In the genomic region with DNA sequence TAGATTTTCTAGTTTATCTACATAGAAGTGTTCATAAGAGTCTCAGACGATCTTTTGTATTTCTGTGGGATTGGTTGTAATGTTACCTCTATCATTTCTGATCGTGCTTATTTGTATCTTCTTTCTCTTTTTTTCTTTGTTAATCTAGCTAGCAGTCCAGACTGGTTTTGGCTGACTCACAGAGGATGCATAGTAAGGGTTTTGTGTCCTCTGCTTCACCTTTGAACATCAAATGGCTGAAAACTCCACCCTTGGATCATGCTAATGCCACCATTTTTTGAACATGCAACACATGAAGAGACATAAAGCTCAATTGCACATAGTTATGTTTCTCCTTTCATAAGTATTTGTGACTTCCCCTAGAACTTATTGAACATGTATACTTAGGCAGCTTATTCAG, we compare ENCODE assay signal across 37 cellular contexts. TPM values are rescaled to one million over a fixed set of nuclear protein-coding genes. Genes with fewer than 3 reads are reported as not detected.
"Had no signal": no experiment of that assay in that cellular context is flagged by ENCODE, and none has a peak within 500 bp of the region (broad histone marks: within the 10 kb centered on the region; RNA-seq: fewer than 3 reads in every experiment).

No MANE protein-coding gene starts in this region.

- ATAC-seq: left colon; left lung; lower lobe of right lung; natural killer cell; psoas muscle; right lobe of liver; stimulated activated memory B cell treated with anti-CD40 and anti-IgM and Interleukin-4, amounts not matched to agents 10 μg/mL and 1 μg/mL and 100 μg/mL, for 72 hours; stimulated activated naive CD8-positive, alpha-beta T cell treated with anti-CD3 and anti-CD28 coated beads, Interleukin-15, amount 100 ng/mL, for 72 hours had no signal

- H3K9me3 ChIP-seq: lower lobe of right lung, neutrophil, psoas muscle, right lobe of liver, uterus had no signal

- DNase-seq: immature natural killer cell; kidney; left colon; left lung; lower lobe of right lung; mesendoderm; naive B cell; natural killer cell; nephron progenitor cell; occipital lobe; psoas muscle; right lobe of liver; stimulated activated CD4-positive, alpha-beta T cell treated with anti-CD3 and anti-CD28 coated beads, Interleukin-1b, Interleukin-23, amount 100 ng/mL, for 48 hours; stimulated activated CD4-positive, alpha-beta T cell treated with anti-CD3 and anti-CD28 coated beads, Interleukin-2, amount 100 ng/mL, for 48 hours; stimulated activated CD4-positive, alpha-beta T cell treated with anti-CD3 and anti-CD28 coated beads, Interleukin-4, amount 100 ng/mL, for 4 hours; stimulated activated CD8-positive, alpha-beta memory T cell treated with anti-CD3 and anti-CD28 coated beads, Interleukin-4, amount 100 ng/mL, for 48 hours; stimulated activated naive CD4-positive, alpha-beta T cell treated with Interleukin-2 at 50 U/mL for 16 hours; stimulated activated naive CD8-positive, alpha-beta T cell treated with anti-CD3 and anti-CD28 coated beads, Interleukin-15, amount 100 ng/mL, for 72 hours; substantia nigra; uterus had no signal

- H3K36me3 Mint-ChIP-seq: immature natural killer cell; naive B cell; natural killer cell; neural progenitor cell; stimulated activated memory B cell treated with anti-CD40 and anti-IgM and Interleukin-4, amounts not matched to agents 10 μg/mL and 1 μg/mL and 100 μg/mL, for 72 hours; type B pancreatic cell had no signal

- H3K27ac ChIP-seq: left lung, lower lobe of right lung, neural progenitor cell, neutrophil, parathyroid adenoma, psoas muscle, right atrium auricular region, right lobe of liver, tibial nerve, uterus had no signal

- H3K4me1 ChIP-seq: left lung, lower lobe of right lung, neural progenitor cell, parathyroid adenoma, psoas muscle, right atrium auricular region, right lobe of liver, tibial nerve, uterus had no signal

- H3K4me1 Mint-ChIP-seq: immature natural killer cell; mesothelial cell of epicardium; naive B cell; natural killer cell; nephron progenitor cell; neural progenitor cell; stimulated activated memory B cell treated with anti-CD40 and anti-IgM and Interleukin-4, amounts not matched to agents 10 μg/mL and 1 μg/mL and 100 μg/mL, for 72 hours; stimulated activated naive CD8-positive, alpha-beta T cell treated with anti-CD3 and anti-CD28 coated beads, Interleukin-15, amount 100 ng/mL, for 72 hours had no signal

- H3K27me3 ChIP-seq: left lung, neural progenitor cell, neutrophil, right atrium auricular region, right lobe of liver, tibial nerve, uterus had no signal

- H3K9me3 Mint-ChIP-seq: stimulated activated naive CD8-positive, alpha-beta T cell treated with anti-CD3 and anti-CD28 coated beads, Interleukin-15, amount 100 ng/mL, for 72 hours had no signal

- H3K4me3 ChIP-seq: left lung, lower lobe of right lung, neural progenitor cell, psoas muscle, right atrium auricular region, right lobe of liver, smooth muscle cell, tibial nerve, uterus had no signal

- H3K4me3 Mint-ChIP-seq: immature natural killer cell; mesothelial cell of epicardium; naive B cell; natural killer cell; nephron progenitor cell; neural progenitor cell; stimulated activated memory B cell treated with anti-CD40 and anti-IgM and Interleukin-4, amounts not matched to agents 10 μg/mL and 1 μg/mL and 100 μg/mL, for 72 hours; stimulated activated naive CD8-positive, alpha-beta T cell treated with anti-CD3 and anti-CD28 coated beads, Interleukin-15, amount 100 ng/mL, for 72 hours; type B pancreatic cell had no signal

- H3K27ac Mint-ChIP-seq: immature natural killer cell; mesothelial cell of epicardium; natural killer cell; nephron progenitor cell; neural progenitor cell; stimulated activated memory B cell treated with anti-CD40 and anti-IgM and Interleukin-4, amounts not matched to agents 10 μg/mL and 1 μg/mL and 100 μg/mL, for 72 hours; stimulated activated naive CD8-positive, alpha-beta T cell treated with anti-CD3 and anti-CD28 coated beads, Interleukin-15, amount 100 ng/mL, for 72 hours; type B pancreatic cell had no signal

- H3K27me3 Mint-ChIP-seq: naive B cell; stimulated activated memory B cell treated with anti-CD40 and anti-IgM and Interleukin-4, amounts not matched to agents 10 μg/mL and 1 μg/mL and 100 μg/mL, for 72 hours; stimulated activated naive CD8-positive, alpha-beta T cell treated with anti-CD3 and anti-CD28 coated beads, Interleukin-15, amount 100 ng/mL, for 72 hours; type B pancreatic cell had no signal

- H3K36me3 ChIP-seq: left lung, lower lobe of right lung, neural progenitor cell, neutrophil, right atrium auricular region, right lobe of liver, tibial nerve, uterus had no signal

RNA-seq across cellular contexts. Expression of a gene that starts 22.8 kb away (rescaled TPM):
- total RNA-seq: kidney, left colon, left lung, liver, lower lobe of right lung, mononuclear cell, natural killer cell, occipital lobe, osteocyte, posterior vena cava, psoas muscle, right atrium auricular region, right lobe of liver, skeletal muscle tissue, temporal lobe, tibial nerve, ureter, uterus had no signal
- polyA plus RNA-seq: immature natural killer cell, psoas muscle, smooth muscle cell had no signal

RNA-seq across cellular contexts. Expression of a gene that starts 56.7 kb away (rescaled TPM):
- total RNA-seq: kidney, left colon, left lung, liver, lower lobe of right lung, mesothelial cell of epicardium, mononuclear cell, natural killer cell, occipital lobe, osteocyte, posterior vena cava, psoas muscle, renal cortical epithelial cell, right atrium auricular region, right lobe of liver, skeletal muscle tissue, smooth muscle cell, temporal lobe, tibial nerve, ureter, uterus had no signal
- polyA plus RNA-seq: immature natural killer cell, smooth muscle cell had no signal
